8 cellular contexts compared by ENCODE assay signal in the genomic region with DNA sequence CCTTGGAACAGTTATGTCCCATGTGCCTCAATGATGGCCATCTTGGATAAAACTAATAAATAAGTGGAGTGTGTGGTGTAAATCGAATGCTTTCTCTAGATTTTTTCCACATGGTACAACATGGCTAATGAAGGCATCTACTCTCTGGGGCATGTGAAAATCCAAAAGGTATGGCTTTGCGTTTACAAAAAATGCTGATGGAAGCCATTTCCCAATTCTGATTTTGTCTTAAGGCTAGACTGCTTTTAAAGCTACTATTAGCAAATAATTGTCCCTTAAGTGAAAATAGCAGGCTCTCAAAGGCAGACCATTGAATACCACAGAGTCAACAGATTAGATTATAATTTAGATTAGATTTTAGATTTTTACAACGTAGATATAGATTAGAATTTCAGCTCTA.
"Had no signal": no experiment of that assay in that cellular context is flagged by ENCODE, and none has a peak within 500 bp of the region (broad histone marks: within the 10 kb centered on the region; RNA-seq: fewer than 3 reads in every experiment).

No MANE protein-coding gene starts in this region.

- ATAC-seq: GM12878 had no signal

- DNase-seq: GDM1, GF-D8 had no signal

- FAIRE-seq: G401.6, GM12878, GM12891, GM12892, GM18507, GM19239 had no signal

- H3K4me3 ChIP-seq: GM12878 had no signal
